Comparison of ENCODE assay signal across 17 cellular contexts in genomic region chr5:137575847-137576246, GRCh38.
DNase-seq lines count a peak whose midpoint lies in the region; ATAC-seq, FAIRE-seq and TF ChIP-seq lines count a peak whose summit lies in the region.
"Had no signal": no experiment of that assay in that cellular context is flagged by ENCODE, and none has a peak within 500 bp of the region (broad histone marks: within the 10 kb centered on the region; RNA-seq: fewer than 3 reads in every experiment).

No MANE protein-coding gene starts in this region.

- 49% methylated on average over 2 of the region's 2 CpGs for whole genome bisulfite sequencing in right cardiac atrium

- intact Hi-C loops in right cardiac atrium (cut with DNase I): no loop called here
- intact Hi-C loops in left ventricle myocardium superior (cut with micrococcal nuclease): no loop called here

- no peaks in the 10 kb centered on the region for H3K4me1 ChIP-seq in right cardiac atrium (ENCODE audit: control insufficient read depth, insufficient read depth, low read length)

- TF ChIP-seq CTCF in astrocyte of the spinal cord (IDR thresholded peaks at IDR 0.05; ENCODE audit: low read depth, low read length): no peak

- H3K4me3 ChIP-seq in astrocyte of the spinal cord (ENCODE audit: low read depth, low read length) (no peak overlapping the region), right cardiac atrium (ENCODE audit: low read length) (no peak overlapping the region)
- H3K4me3 ChIP-seq: cardiac muscle cell had no signal

- H3K9me3 ChIP-seq in right cardiac atrium (ENCODE audit: control insufficient read depth, low read length): no peaks in the 10 kb centered on the region

- no peaks in the 10 kb centered on the region for H3K27me3 ChIP-seq in right cardiac atrium (ENCODE audit: control insufficient read depth, insufficient read depth)
- H3K27me3 ChIP-seq: cardiac muscle cell had no signal

- DNase-seq in NCI-H82 (lab: John Stamatoyannopoulos, UW) (peak; percentile 5), NCI-H82 treated with DMSO at 0.1 percent for 48 hours (lab: John Stamatoyannopoulos, UW; ENCODE audit: unreplicated experiment) (no peak), NCI-H187 (lab: John Stamatoyannopoulos, UW) (peak; percentile 7), astrocyte of the spinal cord (ENCODE audit: low read depth, low spot score) (peak; percentile 12), urothelium cell line (ENCODE audit: low spot score) (peak; percentile 43), right cardiac atrium (no peak), left ventricle myocardium superior (no peak), AG08395 (ENCODE audit: low spot score) (no peak)
- DNase-seq: activated B cell treated with CpG ODN at 0.5 μM for 24 hours; activated naive CD4-positive, alpha-beta T cell treated with anti-CD3 and anti-CD28 coated beads for 36 hours; effector memory CD4-positive, alpha-beta T cell; islet precursor cell; Karpas-422; NCI-H2081; stimulated activated naive CD8-positive, alpha-beta T cell treated with anti-CD3 and anti-CD28 coated beads, Interleukin-15, Interleukin-2, amounts not matched to agents 100 U/mL and 50 U/mL, for 24 hours had no signal

- no peak for ATAC-seq in right cardiac atrium
- ATAC-seq in left ventricle myocardium superior: no peak
- ATAC-seq: stimulated activated naive CD8-positive, alpha-beta T cell treated with anti-CD3 and anti-CD28 coated beads, Interleukin-15, Interleukin-2, amounts not matched to agents 100 U/mL and 50 U/mL, for 24 hours had no signal

- in situ Hi-C loops in astrocyte of the spinal cord (cut with HindIII; ENCODE audit: low sequenced_read_pairs): no loop called here

- no peak for FAIRE-seq in urothelium cell line (lab: Jason Lieb, UNC)

- H3K27ac ChIP-seq in right cardiac atrium (ENCODE audit: low read length): no peak overlapping the region
- H3K27ac ChIP-seq: cardiac muscle cell, HL-60 had no signal

Comparison
In these comparisons a context has a peak if more than half of its experiments do, and no peak if none do; other contexts are left out.
1. DNase-seq: peak in NCI-H82 (single experiment), NCI-H187 (2 of 2), astrocyte of the spinal cord (single experiment) and urothelium cell line (single experiment); none in NCI-H82 treated with DMSO at 0.1 percent for 48 hours (single experiment), right cardiac atrium (0 of 3), left ventricle myocardium superior (single experiment) and AG08395 (single experiment).